1 cellular context compared by ENCODE assay signal in genomic region chr21:42846221-42846620, GRCh38.
TF ChIP-seq lines count a peak whose summit lies in the region.

No MANE protein-coding gene starts in this region.

TF ChIP-seq in HepG2, 621 proteins besides CTCF, POLR2A, EP300 and RAD21:
- TF ChIP-seq NFATC3 (CRISPR knock-in tag; IDR thresholded peaks at IDR 0.05) (no peak), ZNF549 (CRISPR knock-in tag; IDR thresholded peaks at IDR 0.05) (no peak), MLXIP (CRISPR knock-in tag; IDR thresholded peaks at IDR 0.05; ENCODE audit: borderline replicate concordance) (no peak), ZBTB21 (CRISPR knock-in tag; IDR thresholded peaks at IDR 0.05) (no peak), U2AF2 (IDR thresholded peaks at IDR 0.05; ENCODE audit: low read depth, low read length) (no peak), RBAK (CRISPR knock-in tag; IDR thresholded peaks at IDR 0.05) (no peak), FOSL1 (CRISPR knock-in tag; IDR thresholded peaks at IDR 0.05; ENCODE audit: borderline replicate concordance) (no peak), FOXP4 (CRISPR knock-in tag; IDR thresholded peaks at IDR 0.05) (no peak), LCORL (IDR thresholded peaks at IDR 0.05) (no peak), LCORL (CRISPR knock-in tag; IDR thresholded peaks at IDR 0.05) (no peak), TBX3 (IDR thresholded peaks at IDR 0.05; ENCODE audit: borderline replicate concordance) (no peak), IRF2 (CRISPR knock-in tag; IDR thresholded peaks at IDR 0.05) (no peak)
